ENCODE assay signal across 22 cellular contexts in genomic region chr16:12193688-12194087, GRCh38.
DNase-seq lines count a peak whose midpoint lies in the region; ATAC-seq and TF ChIP-seq lines count a peak whose summit lies in the region.
"Had no signal": no experiment of that assay in that cellular context is flagged by ENCODE, and none has a peak within 500 bp of the region (broad histone marks: within the 10 kb centered on the region; RNA-seq: fewer than 3 reads in every experiment).

No MANE protein-coding gene starts in this region.

- no peak for TF ChIP-seq POLR2A in breast epithelium (IDR thresholded peaks at IDR 0.05)

- H3K9me3 Mint-ChIP-seq in activated CD4-positive, alpha-beta T cell treated with anti-CD3 and anti-CD28 coated beads for 36 hours (ENCODE audit: low read depth) = no peaks in the 10 kb centered on the region
- no peaks in the 10 kb centered on the region for H3K9me3 Mint-ChIP-seq in activated CD4-positive, alpha-beta T cell treated with anti-CD3 and anti-CD28 coated beads, Interleukin-2, amount 10 ng/mL, durations not matched to agents 24 days and 14 days
- no peaks in the 10 kb centered on the region for H3K9me3 Mint-ChIP-seq in chondrocyte (ENCODE audit: low read depth)
- H3K9me3 Mint-ChIP-seq: CD8-positive, alpha-beta T cell had no signal

- H3K36me3 ChIP-seq in neutrophil (no peaks in the 10 kb centered on the region), breast epithelium (no peaks in the 10 kb centered on the region)
- H3K36me3 ChIP-seq: Peyer's patch had no signal

- CTCF ChIA-PET in activated CD4-positive, alpha-beta T cell treated with anti-CD3 and anti-CD28 coated beads for 36 hours (lab: Charles Lee) = interaction anchor here (1.2 kb wide), 1 partner anchor 99 kb away, joined by 4 read pairs; no protein-coding TSS in a partner anchor

- H3K4me1 ChIP-seq in neutrophil (ENCODE audit: control insufficient read depth in 1 of 2, insufficient read depth in 1 of 2, low read depth in 1 of 2, low read length in 1 of 2) (peaks cover 0 to 6% of the 10 kb centered on the region in 2 experiments), breast epithelium (no peaks in the 10 kb centered on the region)
- H3K4me1 ChIP-seq: Caco-2 had no signal

- H3K9me3 ChIP-seq in T-helper 17 cell (ENCODE audit: control insufficient read depth, low read length, poor library complexity, severe bottlenecking) (no peaks in the 10 kb centered on the region), neutrophil (no peaks in the 10 kb centered on the region), breast epithelium (no peaks in the 10 kb centered on the region)
- H3K9me3 ChIP-seq: Caco-2, Peyer's patch had no signal

- H3K27me3 Mint-ChIP-seq in activated CD4-positive, alpha-beta T cell treated with anti-CD3 and anti-CD28 coated beads for 36 hours = no peaks in the 10 kb centered on the region
- no peaks in the 10 kb centered on the region for H3K27me3 Mint-ChIP-seq in activated CD4-positive, alpha-beta T cell treated with anti-CD3 and anti-CD28 coated beads, Interleukin-2, amount 10 ng/mL, durations not matched to agents 24 days and 14 days
- no peaks in the 10 kb centered on the region for H3K27me3 Mint-ChIP-seq in T-helper 17 cell
- no peaks in the 10 kb centered on the region for H3K27me3 Mint-ChIP-seq in chondrocyte (ENCODE audit: low read depth)

- no peak for TF ChIP-seq CTCF in neutrophil (IDR thresholded peaks at IDR 0.05)
- no peak for TF ChIP-seq CTCF in chondrocyte (IDR thresholded peaks at IDR 0.05)
- no peak for TF ChIP-seq CTCF in breast epithelium (IDR thresholded peaks at IDR 0.05)

- H3K27ac Mint-ChIP-seq in activated CD4-positive, alpha-beta T cell treated with anti-CD3 and anti-CD28 coated beads for 36 hours = peak overlapping the region; percentile 4
- no peak overlapping the region for H3K27ac Mint-ChIP-seq in activated CD4-positive, alpha-beta T cell treated with anti-CD3 and anti-CD28 coated beads, Interleukin-2, amount 10 ng/mL, durations not matched to agents 24 days and 14 days
- H3K27ac Mint-ChIP-seq in T-helper 17 cell (peak overlapping the region; percentile 43), chondrocyte (ENCODE audit: unreplicated experiment) (no peak overlapping the region)

- H3K27me3 ChIP-seq in neutrophil (no peaks in the 10 kb centered on the region), breast epithelium (no peaks in the 10 kb centered on the region)
- H3K27me3 ChIP-seq: Peyer's patch had no signal

- no peaks in the 10 kb centered on the region for H3K36me3 Mint-ChIP-seq in activated CD4-positive, alpha-beta T cell treated with anti-CD3 and anti-CD28 coated beads for 36 hours (ENCODE audit: low read depth)
- no peaks in the 10 kb centered on the region for H3K36me3 Mint-ChIP-seq in activated CD4-positive, alpha-beta T cell treated with anti-CD3 and anti-CD28 coated beads, Interleukin-2, amount 10 ng/mL, durations not matched to agents 24 days and 14 days (ENCODE audit: low read depth)
- H3K36me3 Mint-ChIP-seq in T-helper 17 cell (ENCODE audit: low read depth) = peaks cover 5% of the 10 kb centered on the region
- peaks cover 2% of the 10 kb centered on the region for H3K36me3 Mint-ChIP-seq in chondrocyte (ENCODE audit: low read depth)

- H3K27ac ChIP-seq in neutrophil (peak overlapping the region; percentile 8), breast epithelium (no peak overlapping the region)
- H3K27ac ChIP-seq: C4-2B, Peyer's patch had no signal

- POLR2A ChIA-PET in activated CD4-positive, alpha-beta T cell treated with anti-CD3 and anti-CD28 coated beads for 36 hours (lab: Charles Lee) = no interaction called here

- H3K4me3 ChIP-seq in neutrophil (ENCODE audit: low read depth in 1 of 2, low read length in 1 of 2) = no peak overlapping the region
- no peak overlapping the region for H3K4me3 ChIP-seq in breast epithelium
- H3K4me3 ChIP-seq: K562, Peyer's patch had no signal

- DNase-seq in activated CD4-positive, alpha-beta T cell treated with anti-CD3 and anti-CD28 coated beads for 36 hours = no peak
- no peak for DNase-seq in activated CD4-positive, alpha-beta T cell treated with anti-CD3 and anti-CD28 coated beads, Interleukin-2, amount 10 ng/mL, durations not matched to agents 24 days and 14 days
- DNase-seq in KBM-7 (peak; percentile 3), T-helper 17 cell (no peak), chondrocyte (ENCODE audit: low spot score) (no peak), breast epithelium (ENCODE audit: low spot score in 2 of 2) (no peak)
- DNase-seq: Caco-2; CD8-positive, alpha-beta T cell; GDM1; NCI-H1092; NCI-H1417 treated with DMSO at 0.1 percent for 48 hours; NCI-H1694 treated with DMSO at 0.1 percent for 48 hours; NCI-H2081; NCI-H2227 treated with DMSO at 0.1 percent for 48 hours; NCI-H510A; NCI-H69; Peyer's patch; SHP77 treated with DMSO at 0.1 percent for 48 hours had no signal

- no peak for ATAC-seq in activated CD4-positive, alpha-beta T cell treated with anti-CD3 and anti-CD28 coated beads for 36 hours
- no peak for ATAC-seq in T-helper 17 cell
- ATAC-seq in HG02642 (IDR thresholded peaks at IDR 0.05; ENCODE audit: poor library complexity, unreplicated experiment) = no peak
- ATAC-seq: CD8-positive, alpha-beta T cell; K562 had no signal

- peaks cover 7% of the 10 kb centered on the region for H3K4me1 Mint-ChIP-seq in activated CD4-positive, alpha-beta T cell treated with anti-CD3 and anti-CD28 coated beads for 36 hours
- H3K4me1 Mint-ChIP-seq in activated CD4-positive, alpha-beta T cell treated with anti-CD3 and anti-CD28 coated beads, Interleukin-2, amount 10 ng/mL, durations not matched to agents 24 days and 14 days = no peaks in the 10 kb centered on the region
- peaks cover 23% of the 10 kb centered on the region for H3K4me1 Mint-ChIP-seq in T-helper 17 cell
- H3K4me1 Mint-ChIP-seq in chondrocyte (ENCODE audit: low read depth) = peaks cover 32% of the 10 kb centered on the region

- intact Hi-C loops in activated CD4-positive, alpha-beta T cell treated with anti-CD3 and anti-CD28 coated beads for 36 hours (cut with DNase I, micrococcal nuclease) = no loop called here
- intact Hi-C loops in activated CD4-positive, alpha-beta T cell treated with anti-CD3 and anti-CD28 coated beads, Interleukin-2, amount 10 ng/mL, durations not matched to agents 24 days and 14 days (cut with micrococcal nuclease) = no loop called here
- intact Hi-C loops in breast epithelium (cut with DNase I; ENCODE audit: low total_unique reads) = no loop called here

- in situ Hi-C loops in KBM-7 (cut with MboI; ENCODE audit: low pct_unique_long_range_greater_than_20kb, low sequenced_read_pairs) = no loop called here

- H3K4me3 Mint-ChIP-seq in activated CD4-positive, alpha-beta T cell treated with anti-CD3 and anti-CD28 coated beads for 36 hours = no peak overlapping the region
- H3K4me3 Mint-ChIP-seq in activated CD4-positive, alpha-beta T cell treated with anti-CD3 and anti-CD28 coated beads, Interleukin-2, amount 10 ng/mL, durations not matched to agents 24 days and 14 days = no peak overlapping the region
- H3K4me3 Mint-ChIP-seq in T-helper 17 cell (no peak overlapping the region), chondrocyte (ENCODE audit: unreplicated experiment) (no peak overlapping the region)
- H3K4me3 Mint-ChIP-seq: CD8-positive, alpha-beta T cell had no signal

Comparison
In these comparisons a context has a peak if more than half of its experiments do, and no peak if none do; other contexts are left out.
1. H3K27ac Mint-ChIP-seq: peak in activated CD4-positive, alpha-beta T cell treated with anti-CD3 and anti-CD28 coated beads for 36 hours (single experiment) and T-helper 17 cell (single experiment); none in activated CD4-positive, alpha-beta T cell treated with anti-CD3 and anti-CD28 coated beads, Interleukin-2, amount 10 ng/mL, durations not matched to agents 24 days and 14 days (single experiment) and chondrocyte (single experiment).